12 cellular contexts compared by ENCODE assay signal in genomic region chr4:4344915-4345527, GRCh38. TPM values are rescaled to one million over a fixed set of nuclear protein-coding genes. Genes with fewer than 3 reads are reported as not detected.
DNase-seq lines count a peak whose midpoint lies in the region; ATAC-seq and TF ChIP-seq lines count a peak whose summit lies in the region.
"Had no signal": no experiment of that assay in that cellular context is flagged by ENCODE, and none has a peak within 500 bp of the region (broad histone marks: within the 10 kb centered on the region; RNA-seq: fewer than 3 reads in every experiment).

No MANE protein-coding gene starts in this region.

- H3K27me3 Mint-ChIP-seq in CD4-positive, alpha-beta T cell, result no peaks in the 10 kb centered on the region
- no peaks in the 10 kb centered on the region for H3K27me3 Mint-ChIP-seq in T-helper 2 cell treated with Interferon-gamma antibody and Interleukin-4, amounts not matched to agents 5 μg/mL and 100 μg/mL, for 36 hours (ENCODE audit: low read depth)
- no peaks in the 10 kb centered on the region for H3K27me3 Mint-ChIP-seq in MCF 10A (ENCODE audit: insufficient read depth, unreplicated experiment)

- H3K9me3 ChIP-seq in CD4-positive, alpha-beta T cell (ENCODE audit: control insufficient read depth, low read length), result no peaks in the 10 kb centered on the region

- no peak overlapping the region for H3K27ac ChIP-seq in CD4-positive, alpha-beta T cell (ENCODE audit: low read depth, low read length)
- H3K27ac ChIP-seq: cardiac muscle cell, foreskin keratinocyte had no signal

- H3K27ac Mint-ChIP-seq in CD4-positive, alpha-beta T cell, result peak overlapping the region; percentile 33
- H3K27ac Mint-ChIP-seq in T-helper 2 cell treated with Interferon-gamma antibody and Interleukin-4, amounts not matched to agents 5 μg/mL and 100 μg/mL, for 36 hours, result no peak overlapping the region
- H3K27ac Mint-ChIP-seq in MCF 10A (ENCODE audit: low read depth, unreplicated experiment), result no peak overlapping the region

- H3K9me3 Mint-ChIP-seq in CD4-positive, alpha-beta T cell, result peaks cover 4% of the 10 kb centered on the region
- peaks cover 4% of the 10 kb centered on the region for H3K9me3 Mint-ChIP-seq in T-helper 2 cell treated with Interferon-gamma antibody and Interleukin-4, amounts not matched to agents 5 μg/mL and 100 μg/mL, for 36 hours
- H3K9me3 Mint-ChIP-seq in MCF 10A (ENCODE audit: unreplicated experiment), result no peaks in the 10 kb centered on the region

- no peak overlapping the region for H3K4me3 Mint-ChIP-seq in CD4-positive, alpha-beta T cell
- H3K4me3 Mint-ChIP-seq in T-helper 2 cell treated with Interferon-gamma antibody and Interleukin-4, amounts not matched to agents 5 μg/mL and 100 μg/mL, for 36 hours, result no peak overlapping the region
- H3K4me3 Mint-ChIP-seq in MCF 10A (ENCODE audit: unreplicated experiment), result no peak overlapping the region

- POLR2A ChIA-PET in CD4-positive, alpha-beta T cell (lab: Charles Lee), result no interaction called here
- POLR2A ChIA-PET in MCF 10A (lab: Yijun Ruan, JAX), result no interaction called here

- TF ChIP-seq CTCF in CD4-positive, alpha-beta T cell (IDR thresholded peaks at IDR 0.05), result no peak
- no peak for TF ChIP-seq CTCF in MCF 10A (IDR thresholded peaks at IDR 0.05; ENCODE audit: unreplicated experiment)

- CTCF ChIA-PET in CD4-positive, alpha-beta T cell (lab: Charles Lee), result no interaction called here
- CTCF ChIA-PET in MCF 10A (lab: Yijun Ruan, JAX), result interaction anchor here (1.2 kb wide), 1 partner anchor 11 kb away, joined by 7 read pairs; no protein-coding TSS in a partner anchor

- intact Hi-C loops in CD4-positive, alpha-beta T cell (cut with DNase I, micrococcal nuclease), result no loop called here
- intact Hi-C loops in MCF 10A (cut with micrococcal nuclease), result no loop called here

- peaks cover 12% of the 10 kb centered on the region for H3K36me3 Mint-ChIP-seq in CD4-positive, alpha-beta T cell (ENCODE audit: low read depth)
- H3K36me3 Mint-ChIP-seq in T-helper 2 cell treated with Interferon-gamma antibody and Interleukin-4, amounts not matched to agents 5 μg/mL and 100 μg/mL, for 36 hours (ENCODE audit: low read depth), result peaks cover 7% of the 10 kb centered on the region
- H3K36me3 Mint-ChIP-seq in MCF 10A (ENCODE audit: insufficient read depth, unreplicated experiment), result no peaks in the 10 kb centered on the region

- H3K4me1 Mint-ChIP-seq in CD4-positive, alpha-beta T cell (ENCODE audit: low read depth), result peaks cover 44% of the 10 kb centered on the region
- peaks cover 15% of the 10 kb centered on the region for H3K4me1 Mint-ChIP-seq in T-helper 2 cell treated with Interferon-gamma antibody and Interleukin-4, amounts not matched to agents 5 μg/mL and 100 μg/mL, for 36 hours (ENCODE audit: low read depth)
- no peaks in the 10 kb centered on the region for H3K4me1 Mint-ChIP-seq in MCF 10A (ENCODE audit: insufficient read depth, unreplicated experiment)

- no TSS peak for BruUV-seq in MCF 10A (replicated peaks; lab: Mats Ljungman, UMichigan)

- no peak for ATAC-seq in CD4-positive, alpha-beta T cell (ENCODE audit: poor library complexity)
- ATAC-seq in GM19035 (IDR thresholded peaks at IDR 0.05; ENCODE audit: unreplicated experiment), result peak; percentile 92
- peak; percentile 90 for ATAC-seq in HG02642 (IDR thresholded peaks at IDR 0.05; ENCODE audit: poor library complexity, unreplicated experiment)
- ATAC-seq in HG03469 (IDR thresholded peaks at IDR 0.05; ENCODE audit: unreplicated experiment), result peak; percentile 94
- ATAC-seq: foreskin keratinocyte had no signal

- DNase-seq in CD4-positive, alpha-beta T cell, result no peak
- DNase-seq in T-helper 2 cell treated with Interferon-gamma antibody and Interleukin-4, amounts not matched to agents 5 μg/mL and 100 μg/mL, for 36 hours (ENCODE audit: low spot score), result no peak
- no peak for DNase-seq in activated naive CD4-positive, alpha-beta T cell treated with anti-CD3 and anti-CD28 coated beads, Interleukin-2, amount 50 U/mL, for 16 hours
- no peak for DNase-seq in activated CD4-positive, alpha-beta T cell treated with anti-CD3 and anti-CD28 coated beads, Interleukin-2, amount 50 U/mL, for 48 hours
- DNase-seq in MCF 10A (ENCODE audit: unreplicated experiment), result no peak
- DNase-seq: ACHN, foreskin keratinocyte, retina had no signal

- no peaks in the 10 kb centered on the region for H3K27me3 ChIP-seq in CD4-positive, alpha-beta T cell (ENCODE audit: control insufficient read depth, insufficient read depth, low read length)
- H3K27me3 ChIP-seq: cardiac muscle cell had no signal

RNA-seq across cellular contexts. Expression of gene NSG1, which starts 41.9 kb away (rescaled TPM):
- 10 to 100 TPM; 10.3 to 10.4 TPM for total RNA-seq in CD4-positive, alpha-beta T cell
- 6.7 and 8.6 TPM in 2 replicates for total RNA-seq in MCF 10A (2022)

RNA-seq across cellular contexts. Expression of gene ZBTB49, which starts 55.0 kb away (rescaled TPM):
- total RNA-seq in CD4-positive, alpha-beta T cell, result 1 to 10 TPM; 6.6 to 8.8 TPM
- total RNA-seq in MCF 10A (2022), result 5.9 and 7.6 TPM in 2 replicates

RNA-seq across cellular contexts. Expression of gene LYAR, which starts 55.1 kb away (rescaled TPM):
- total RNA-seq in CD4-positive, alpha-beta T cell, result 10 to 100 TPM; 13.8 to 13.9 TPM
- 66.7 and 79.6 TPM in 2 replicates for total RNA-seq in MCF 10A (2022)
